In genomic region chr11:65084598-65085375, GRCh38 we compare ENCODE assay signal across 8 cellular contexts. TPM values are rescaled to one million over a fixed set of nuclear protein-coding genes. Genes with fewer than 3 reads are reported as not detected.
DNase-seq lines count a peak whose midpoint lies in the region; ATAC-seq and TF ChIP-seq lines count a peak whose summit lies in the region.

No MANE protein-coding gene starts in this region.

- 44 to 52% (median 50%) methylated on average over 20 to 23 of the region's 23 CpGs for whole genome bisulfite sequencing in spleen, 5 donors

- H3K9me3 Mint-ChIP-seq in glutamatergic neuron (ENCODE audit: unreplicated experiment), result peaks cover 6% of the 10 kb centered on the region

- no peaks in the 10 kb centered on the region for H3K36me3 Mint-ChIP-seq in glutamatergic neuron (ENCODE audit: unreplicated experiment)

- peak overlapping the region; percentile 91 to 98 (median 94) for H3K27ac ChIP-seq in spleen

- peak overlapping the region; percentile 75 for H3K27ac Mint-ChIP-seq in glutamatergic neuron (ENCODE audit: unreplicated experiment)

- H3K9me3 ChIP-seq in spleen, result no peaks in the 10 kb centered on the region

- peaks cover 8% of the 10 kb centered on the region for H3K27me3 Mint-ChIP-seq in glutamatergic neuron (ENCODE audit: unreplicated experiment)

- ATAC-seq in GM21528 (IDR thresholded peaks at IDR 0.05; ENCODE audit: low FRiP score, unreplicated experiment) (peak; percentile 8), SK-N-SH treated with all-trans-retinoic acid at 6 μM for 48 hours (peak; percentile 29), HG02870 (IDR thresholded peaks at IDR 0.05; ENCODE audit: unreplicated experiment) (no peak)

- peaks cover 0 to 57% (median 39%) of the 10 kb centered on the region in 6 donors for H3K36me3 ChIP-seq in spleen

- no peak for DNase-seq in glutamatergic neuron
- no peak for DNase-seq in spleen
- DNase-seq in DMS 273 treated with DMSO at 0.1 percent for 48 hours (lab: John Stamatoyannopoulos, UW), result no peak
- no peak for DNase-seq in mesenteric fat pad (ENCODE audit: low spot score)
- no peak for DNase-seq in D341Med (ENCODE audit: low spot score)

- H3K27me3 ChIP-seq in spleen (replicated peaks in 1 of 7), result no peaks in the 10 kb centered on the region

- TF ChIP-seq CTCF in glutamatergic neuron (IDR thresholded peaks at IDR 0.05; ENCODE audit: partially characterized antibody, unreplicated experiment), result no peak
- no peak for TF ChIP-seq CTCF in spleen (IDR thresholded peaks at IDR 0.05 in 8 of 11, conservative IDR thresholded peaks at IDR 0.05 in 3 of 11)

- H3K4me3 Mint-ChIP-seq in glutamatergic neuron (ENCODE audit: unreplicated experiment), result peak overlapping the region; percentile 93

- peaks cover 16 to 48% (median 26%) of the 10 kb centered on the region in 6 donors for H3K4me1 ChIP-seq in spleen

- peaks cover 7% of the 10 kb centered on the region for H3K4me1 Mint-ChIP-seq in glutamatergic neuron (ENCODE audit: low read depth, unreplicated experiment)

- TF ChIP-seq POLR2A in spleen (IDR thresholded peaks at IDR 0.05), result no peak

- H3K4me3 ChIP-seq in spleen, result peak overlapping the region; percentile 40 to 89 (median 74)

- intact Hi-C loops in spleen (cut with DNase I; ENCODE audit: low total_unique reads), result no loop called here

TF ChIP-seq in SK-N-SH treated with all-trans-retinoic acid at 6 μM for 48 hours, 23 proteins besides CTCF, POLR2A, EP300 and RAD21:
- no peak for TF ChIP-seq ZFP3 (CRISPR knock-in tag; IDR thresholded peaks at IDR 0.05)
- TF ChIP-seq ARNTL (CRISPR knock-in tag; IDR thresholded peaks at IDR 0.05; ENCODE audit: borderline replicate concordance, low read depth), result no peak
- no peak for TF ChIP-seq OSR1 (CRISPR knock-in tag; IDR thresholded peaks at IDR 0.05)
- no peak for TF ChIP-seq PATZ1 (CRISPR knock-in tag; IDR thresholded peaks at IDR 0.05; ENCODE audit: borderline replicate concordance)
- TF ChIP-seq ZNF565 (CRISPR knock-in tag; conservative IDR thresholded peaks at IDR 0.05; ENCODE audit: low read depth), result no peak
- TF ChIP-seq CSDC2 (CRISPR knock-in tag; IDR thresholded peaks at IDR 0.05), result no peak
- TF ChIP-seq ISL1 (CRISPR knock-in tag; IDR thresholded peaks at IDR 0.05), result no peak
- TF ChIP-seq TSHZ2 (CRISPR knock-in tag; IDR thresholded peaks at IDR 0.05), result no peak
- no peak for TF ChIP-seq GLIS3 (CRISPR knock-in tag; IDR thresholded peaks at IDR 0.05)
- TF ChIP-seq TOX (CRISPR knock-in tag; IDR thresholded peaks at IDR 0.05; ENCODE audit: borderline replicate concordance), result no peak
- no peak for TF ChIP-seq PPARA (CRISPR knock-in tag; IDR thresholded peaks at IDR 0.05; ENCODE audit: borderline replicate concordance)
- TF ChIP-seq POU6F1 (CRISPR knock-in tag; IDR thresholded peaks at IDR 0.05; ENCODE audit: borderline replicate concordance, low read depth), result no peak
- TF ChIP-seq ZFP30 (CRISPR knock-in tag; IDR thresholded peaks at IDR 0.05), result no peak
- TF ChIP-seq CREB5 (CRISPR knock-in tag; IDR thresholded peaks at IDR 0.05; ENCODE audit: low read depth), result no peak
TF ChIP-seq in SK-N-SH treated with all-trans-retinoic acid at 6 μM for 48 hours: peak in this region for 0.

RNA-seq across cellular contexts. Expression of gene ZFPL1, which starts 0.8 kb away (rescaled TPM):
- total RNA-seq in glutamatergic neuron (ENCODE audit: unreplicated experiment) (33.9 TPM), spleen (10 to 100 TPM; 23.5 to 43.7 (median 29.1) TPM), mesenteric fat pad (32.1 TPM)
- 10 to 100 TPM; 25.8 to 52.0 (median 40.0) TPM for polyA plus RNA-seq in spleen

RNA-seq across cellular contexts. Expression of gene CDCA5, which starts 0.9 kb away (rescaled TPM):
- total RNA-seq in glutamatergic neuron (ENCODE audit: unreplicated experiment) (7.7 TPM), spleen (10 to 100 TPM in 1 of 7 donors, 1 to 10 TPM in 6; 2.4 to 11.1 (median 7.0) TPM), mesenteric fat pad (1.2 TPM)
- polyA plus RNA-seq in spleen, result 1 to 10 TPM; 1.5 to 5.9 (median 4.6) TPM

RNA-seq across cellular contexts. Expression of gene VPS51, which starts 11.2 kb away (rescaled TPM):
- total RNA-seq in glutamatergic neuron (ENCODE audit: unreplicated experiment) (105 TPM), spleen (100 to 1,000 TPM; 103 to 570 (median 146) TPM), mesenteric fat pad (86.6 TPM)
- polyA plus RNA-seq in spleen, result 100 to 1,000 TPM; 118 to 157 (median 152) TPM

RNA-seq across cellular contexts. Expression of gene NAALADL1, which starts 26.4 kb away (rescaled TPM):
- total RNA-seq in glutamatergic neuron (ENCODE audit: unreplicated experiment) (1.6 TPM), spleen (10 to 100 TPM; 13.0 to 45.2 (median 23.3) TPM), mesenteric fat pad (15.2 TPM)
- 10 to 100 TPM; 19.2 to 19.5 (median 19.2) TPM for polyA plus RNA-seq in spleen

RNA-seq across cellular contexts. Expression of gene TM7SF2, which starts 26.9 kb away (rescaled TPM):
- total RNA-seq in glutamatergic neuron (ENCODE audit: unreplicated experiment), result 241 TPM
- 10 to 100 TPM in 6 of 7 donors, 1 to 10 TPM in 1; 8.9 to 29.7 (median 13.9) TPM for total RNA-seq in spleen
- 10 to 100 TPM; 14.1 to 16.9 (median 14.5) TPM for polyA plus RNA-seq in spleen
- 22.1 TPM for total RNA-seq in mesenteric fat pad
